ENCODE assay signal across 13 cellular contexts in the genomic region with DNA sequence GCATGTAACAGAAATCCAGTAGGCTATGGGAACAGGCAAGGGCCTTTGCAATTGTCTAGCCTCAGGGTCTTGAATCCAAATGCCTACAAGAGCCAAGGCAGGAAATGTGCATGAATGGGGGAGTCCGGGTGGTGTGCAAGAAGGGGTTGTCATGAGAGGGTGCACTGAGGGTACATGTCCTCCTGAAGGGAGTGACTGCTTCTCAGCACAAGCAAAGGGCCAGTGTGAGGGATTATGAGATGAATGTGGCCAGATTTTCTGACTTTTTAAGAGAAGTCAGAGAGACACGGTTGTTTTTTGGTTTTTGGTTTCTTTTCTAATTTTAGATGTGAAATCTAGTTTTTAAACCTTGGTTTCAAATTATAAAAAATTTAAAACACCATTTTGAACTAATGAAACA.
A peak's percentile ranks its signal among the peaks of the same experiment; 100 is the strongest.
DNase-seq lines count a peak whose midpoint lies in the region; ATAC-seq and TF ChIP-seq lines count a peak whose summit lies in the region.
"Had no signal": no experiment of that assay in that cellular context is flagged by ENCODE, and none has a peak within 500 bp of the region (broad histone marks: within the 10 kb centered on the region; RNA-seq: fewer than 3 reads in every experiment).

No MANE protein-coding gene starts in this region.

- H3K4me3 Mint-ChIP-seq in Calu3 (ENCODE audit: low read depth, unreplicated experiment): no peak overlapping the region
- no peak overlapping the region for H3K4me3 Mint-ChIP-seq in naive thymus-derived CD8-positive, alpha-beta T cell

- no peak overlapping the region for H3K27ac Mint-ChIP-seq in Calu3 (ENCODE audit: unreplicated experiment)
- no peak overlapping the region for H3K27ac Mint-ChIP-seq in naive thymus-derived CD8-positive, alpha-beta T cell

- H3K9me3 Mint-ChIP-seq in Calu3 (ENCODE audit: low read depth, unreplicated experiment): no peaks in the 10 kb centered on the region
- peaks cover 0 to 3% (median 0%) of the 10 kb centered on the region in 9 donors for H3K9me3 Mint-ChIP-seq in naive thymus-derived CD8-positive, alpha-beta T cell

- peaks cover 3% of the 10 kb centered on the region for H3K4me1 ChIP-seq in mucosa of descending colon (ENCODE audit: low read depth)

- intact Hi-C loops in Calu3 (cut with micrococcal nuclease; ENCODE audit: unreplicated experiment): loop anchor here (2.0 kb wide), 1 partner anchor 66 kb away; no protein-coding TSS in a partner anchor
- intact Hi-C loops in mucosa of descending colon (cut with DNase I, micrococcal nuclease): no loop called here

- CTCF ChIA-PET in Calu3 (lab: Charles Lee): no interaction called here

- H3K4me1 Mint-ChIP-seq in Calu3 (ENCODE audit: low read depth, unreplicated experiment): no peaks in the 10 kb centered on the region
- H3K4me1 Mint-ChIP-seq in naive thymus-derived CD8-positive, alpha-beta T cell: no peaks in the 10 kb centered on the region

- DNase-seq in Calu3 (no peak), mucosa of descending colon (no peak), Ammon's horn (ENCODE audit: low spot score) (no peak)
- no peak for DNase-seq in naive thymus-derived CD8-positive, alpha-beta T cell
- DNase-seq: activated CD4-positive, alpha-beta T cell treated with anti-CD3 and anti-CD28 coated beads for 1 hour; brain microvascular endothelial cell; mesenchymal stem cell; NCI-H774 had no signal

- TF ChIP-seq CTCF in Calu3 (IDR thresholded peaks at IDR 0.05; ENCODE audit: unreplicated experiment) (no peak), mucosa of descending colon (IDR thresholded peaks at IDR 0.05) (no peak)

- no peaks in the 10 kb centered on the region for H3K9me3 ChIP-seq in mucosa of descending colon

- no peaks in the 10 kb centered on the region for H3K36me3 ChIP-seq in mucosa of descending colon (ENCODE audit: low read depth)
- H3K36me3 ChIP-seq: brain microvascular endothelial cell had no signal

- BruUV-seq in Calu3 (replicated peaks; lab: Mats Ljungman, UMichigan): no TSS peak

- no peaks in the 10 kb centered on the region for H3K36me3 Mint-ChIP-seq in Calu3 (ENCODE audit: insufficient read depth, unreplicated experiment)
- H3K36me3 Mint-ChIP-seq in naive thymus-derived CD8-positive, alpha-beta T cell: no peaks in the 10 kb centered on the region

- POLR2A ChIA-PET in naive thymus-derived CD8-positive, alpha-beta T cell (lab: Charles Lee): no interaction called here

- peak; percentile 61 for ATAC-seq in GM18505 (IDR thresholded peaks at IDR 0.05; ENCODE audit: unreplicated experiment)
- peak; percentile 56 for ATAC-seq in GM19463 (IDR thresholded peaks at IDR 0.05; ENCODE audit: unreplicated experiment)
- peak; percentile 73 for ATAC-seq in HG02870 (IDR thresholded peaks at IDR 0.05; ENCODE audit: unreplicated experiment)
- ATAC-seq in HG03521 (IDR thresholded peaks at IDR 0.05; ENCODE audit: unreplicated experiment): peak; percentile 71
- ATAC-seq in mucosa of descending colon: no peak
- no peak for ATAC-seq in naive thymus-derived CD8-positive, alpha-beta T cell

- H3K27me3 Mint-ChIP-seq in Calu3 (ENCODE audit: unreplicated experiment): no peaks in the 10 kb centered on the region
- peaks cover 0 to 19% (median 6%) of the 10 kb centered on the region in 5 donors for H3K27me3 Mint-ChIP-seq in naive thymus-derived CD8-positive, alpha-beta T cell

- H3K4me3 ChIP-seq in mucosa of descending colon: no peak overlapping the region
- H3K4me3 ChIP-seq: SK-N-MC had no signal

- peak; percentile 54 for TF ChIP-seq POLR2A in GM18505 (IDR thresholded peaks at IDR 0.05; ENCODE audit: borderline replicate concordance, extremely low read depth, insufficient read depth, insufficient read length)

Comparison
In these comparisons a context has a peak if more than half of its experiments do, and no peak if none do; other contexts are left out.
1. ATAC-seq: peak in GM18505 (single experiment), GM19463 (single experiment), HG02870 (single experiment) and HG03521 (single experiment); none in mucosa of descending colon (single experiment) and naive thymus-derived CD8-positive, alpha-beta T cell (0 of 2).